29 cellular contexts compared by ENCODE assay signal in the genomic region with DNA sequence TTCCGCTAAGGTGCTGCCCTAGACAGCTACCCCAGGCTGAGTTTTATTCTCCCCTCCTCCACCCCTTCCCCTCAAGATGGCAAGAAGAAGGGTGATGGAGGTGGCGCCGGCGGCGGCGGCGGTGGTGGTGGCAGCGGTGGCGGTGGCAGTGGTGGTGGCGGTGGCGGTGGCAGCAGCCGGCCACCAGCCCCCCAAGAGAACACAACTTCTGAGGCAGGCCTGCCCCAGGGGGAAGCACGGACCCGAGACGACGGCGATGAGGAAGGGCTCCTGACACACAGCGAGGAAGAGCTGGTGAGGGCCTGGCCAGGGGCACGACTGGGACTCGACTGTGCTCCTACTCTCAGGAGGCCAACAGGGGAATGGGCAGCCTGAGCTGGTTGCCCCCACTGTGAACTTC.
"Had no signal": no experiment of that assay in that cellular context is flagged by ENCODE, and none has a peak within 500 bp of the region (broad histone marks: within the 10 kb centered on the region; RNA-seq: fewer than 3 reads in every experiment).

No MANE protein-coding gene starts in this region.

- H3K4me3 ChIP-seq: neural progenitor cell, ovary, psoas muscle, skin epidermis, smooth muscle cell, spleen, suprapubic skin, testis, tibial artery, transverse colon, upper lobe of right lung, uterus had no signal

- H3K9me3 ChIP-seq: ovary, psoas muscle, spleen, suprapubic skin, testis, tibial artery, transverse colon, upper lobe of right lung, uterus had no signal

- H3K4me3 Mint-ChIP-seq: naive thymus-derived CD4-positive, alpha-beta T cell; natural killer cell; nephron; neural progenitor cell; stimulated activated memory B cell treated with anti-CD40 and anti-IgM and Interleukin-4, amounts not matched to agents 10 μg/mL and 1 μg/mL and 100 μg/mL, for 72 hours; stimulated activated naive CD8-positive, alpha-beta T cell treated with anti-CD3 and anti-CD28 coated beads, Interleukin-15, Interleukin-2, amounts not matched to agents 100 ng/mL and 50 ng/mL, for 24 hours; type B pancreatic cell had no signal

- H3K36me3 Mint-ChIP-seq: natural killer cell had no signal

- H3K36me3 ChIP-seq: neural progenitor cell, ovary, uterus had no signal

- H3K27ac Mint-ChIP-seq: nephron; neural progenitor cell; progenitor cell of endocrine pancreas; stimulated activated memory B cell treated with anti-CD40 and anti-IgM and Interleukin-4, amounts not matched to agents 10 μg/mL and 1 μg/mL and 100 μg/mL, for 72 hours; stimulated activated naive CD8-positive, alpha-beta T cell treated with anti-CD3 and anti-CD28 coated beads, Interleukin-15, Interleukin-2, amounts not matched to agents 100 ng/mL and 50 ng/mL, for 24 hours; type B pancreatic cell had no signal

- H3K9ac ChIP-seq: neural progenitor cell, parathyroid adenoma had no signal

- H3K4me1 ChIP-seq: neural progenitor cell, parathyroid adenoma, spleen, suprapubic skin, testis, transverse colon, upper lobe of right lung, uterus had no signal

- H3K4me2 ChIP-seq: neural progenitor cell, smooth muscle cell had no signal

- H3K9me3 Mint-ChIP-seq: naive thymus-derived CD4-positive, alpha-beta T cell; natural killer cell; nephron; neural progenitor cell; stimulated activated memory B cell treated with anti-CD40 and anti-IgM and Interleukin-4, amounts not matched to agents 10 μg/mL and 1 μg/mL and 100 μg/mL, for 72 hours; stimulated activated naive CD8-positive, alpha-beta T cell treated with anti-CD3 and anti-CD28 coated beads, Interleukin-15, Interleukin-2, amounts not matched to agents 100 ng/mL and 50 ng/mL, for 24 hours; type B pancreatic cell had no signal

- DNase-seq: naive thymus-derived CD4-positive, alpha-beta T cell; natural killer cell; occipital lobe; ovary; posterior cingulate gyrus; psoas muscle; right cardiac atrium; spleen; stimulated activated CD4-positive, alpha-beta T cell treated with anti-CD3 and anti-CD28 coated beads, Interleukin-12 subunit alpha, Interleukin-12 subunit beta, amount 100 ng/mL, for 4 hours; stimulated activated CD4-positive, alpha-beta T cell treated with anti-CD3 and anti-CD28 coated beads, Interleukin-1b, Interleukin-23, amount 100 ng/mL, for 48 hours; stimulated activated CD4-positive, alpha-beta T cell treated with anti-CD3 and anti-CD28 coated beads, Interleukin-4, amount 100 ng/mL, for 1 hour; stimulated activated naive CD4-positive, alpha-beta T cell; substantia nigra; testis; tibial artery; transverse colon; upper lobe of right lung; uterus had no signal

- H3K27me3 Mint-ChIP-seq: naive thymus-derived CD4-positive, alpha-beta T cell; progenitor cell of endocrine pancreas; stimulated activated memory B cell treated with anti-CD40 and anti-IgM and Interleukin-4, amounts not matched to agents 10 μg/mL and 1 μg/mL and 100 μg/mL, for 72 hours; stimulated activated naive CD8-positive, alpha-beta T cell treated with anti-CD3 and anti-CD28 coated beads, Interleukin-15, Interleukin-2, amounts not matched to agents 100 ng/mL and 50 ng/mL, for 24 hours; type B pancreatic cell had no signal

- ATAC-seq: naive thymus-derived CD4-positive, alpha-beta T cell; natural killer cell; psoas muscle; right cardiac atrium; sciatic nerve; stimulated activated memory B cell treated with anti-CD40 and anti-IgM and Interleukin-4, amounts not matched to agents 10 μg/mL and 1 μg/mL and 100 μg/mL, for 72 hours; upper lobe of right lung had no signal

- H3K27ac ChIP-seq: neural progenitor cell, ovary, parathyroid adenoma, psoas muscle, skin epidermis, spleen, suprapubic skin, tibial artery, transverse colon, upper lobe of right lung, uterus had no signal

- H3K27me3 ChIP-seq: neural progenitor cell, ovary, spleen, suprapubic skin, testis, tibial artery, transverse colon, upper lobe of right lung, uterus had no signal

- H2AFZ ChIP-seq: neural progenitor cell, parathyroid adenoma had no signal
